In genomic region chr17:75238020-75238580, GRCh38 we compare ENCODE assay signal across 2 cellular contexts.
A peak's percentile ranks its signal among the peaks of the same experiment; 100 is the strongest.
TF ChIP-seq lines count a peak whose summit lies in the region.

No MANE protein-coding gene starts in this region.

TF ChIP-seq in HCT116, 20 proteins besides CTCF, POLR2A, EP300 and RAD21:
- TF ChIP-seq EZH2phosphoT487 (IDR thresholded peaks at IDR 0.05; ENCODE audit: borderline replicate concordance): no peak

TF ChIP-seq in K562, 482 proteins besides CTCF, POLR2A, EP300 and RAD21:
- 0 out of 2 replicates have a peak, but pooled peaks have one; percentile 19 for TF ChIP-seq RBFOX2 (IDR thresholded peaks at IDR 0.05; ENCODE audit: low read depth, low read length)
- no peak for TF ChIP-seq MEIS2 (IDR thresholded peaks at IDR 0.05; ENCODE audit: partially characterized antibody)
- TF ChIP-seq POLR2G (IDR thresholded peaks at IDR 0.05; ENCODE audit: low read depth, low read length): peak; percentile 33; the same call in 1 of the 2 replicates
- TF ChIP-seq ZBED1 (IDR thresholded peaks at IDR 0.05): 0 out of 2 replicates have a peak, but pooled peaks have one; percentile 4
